ENCODE assay signal across 12 cellular contexts in the genomic region with DNA sequence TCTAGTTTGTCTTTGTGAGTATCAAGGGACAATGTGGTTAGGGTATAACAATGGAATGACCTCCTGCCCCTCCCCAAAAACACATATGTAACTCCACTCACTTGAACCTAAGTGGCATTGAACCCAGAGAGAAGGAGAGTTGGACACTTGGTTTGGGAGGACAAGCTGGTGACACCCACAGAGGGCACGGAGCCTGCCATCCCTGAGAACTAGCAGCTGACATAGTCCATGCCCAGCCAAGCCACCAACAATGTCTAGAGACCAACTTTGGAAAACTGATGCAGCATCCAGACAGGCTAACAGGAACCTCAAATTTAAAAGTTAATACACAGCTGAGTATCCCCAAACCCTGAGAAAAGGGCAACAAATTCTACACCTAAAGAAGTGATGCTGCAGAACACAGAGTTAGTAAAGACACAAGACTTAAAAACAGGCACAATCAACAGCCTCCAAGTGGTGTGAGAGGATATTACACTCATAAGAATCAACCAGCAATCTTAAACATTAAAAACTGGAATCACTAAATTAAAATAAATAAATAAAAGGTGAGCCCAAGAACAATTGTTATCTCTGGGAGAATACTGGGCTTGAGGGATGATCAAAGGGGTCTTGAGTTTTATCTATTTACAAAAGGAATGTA. TPM values are rescaled to one million over a fixed set of nuclear protein-coding genes. Genes with fewer than 3 reads are reported as not detected.
DNase-seq lines count a peak whose midpoint lies in the region; ATAC-seq and TF ChIP-seq lines count a peak whose summit lies in the region.
"Had no signal": no experiment of that assay in that cellular context is flagged by ENCODE, and none has a peak within 500 bp of the region (broad histone marks: within the 10 kb centered on the region; RNA-seq: fewer than 3 reads in every experiment).

No MANE protein-coding gene starts in this region.

- H3K27me3 ChIP-seq in CD8-positive, alpha-beta T cell (ENCODE audit: insufficient read depth, low read length): no peaks in the 10 kb centered on the region
- no peaks in the 10 kb centered on the region for H3K27me3 ChIP-seq in HCT116 (ENCODE audit: insufficient read depth, low read length)
- H3K27me3 ChIP-seq: vagina had no signal

- CTCF ChIA-PET in CD8-positive, alpha-beta T cell (lab: Charles Lee): interaction anchor here (0.6 to 2.1 kb wide), 2 partner anchors 8 to 9 kb away, joined by 3 to 4 read pairs; no protein-coding TSS in a partner anchor
- CTCF ChIA-PET in HCT116 (lab: Charles Lee): no interaction called here

- no peaks in the 10 kb centered on the region for H3K9me3 Mint-ChIP-seq in CD8-positive, alpha-beta T cell

- H4K20me1 ChIP-seq in HCT116 (ENCODE audit: insufficient read depth): 0 out of 2 replicates have a peak, but pooled peaks cover 3% of the 10 kb centered on the region

- RAD21 ChIA-PET in HCT116 (lab: Charles Lee; ENCODE audit: low non-redundant PET in 1 of 2, low total read pairs in 2 of 2, uncharacterized antibody in 2 of 2, unreplicated experiment in 2 of 2): no interaction called here

- no peak overlapping the region for H3K4me2 ChIP-seq in HCT116 (ENCODE audit: low read length)

- peaks cover 85% of the 10 kb centered on the region for H3K79me2 ChIP-seq in HCT116 (ENCODE audit: insufficient read depth, low read length)

- no peak for TF ChIP-seq POLR2A in HCT116 (IDR thresholded peaks at IDR 0.05; ENCODE audit: borderline replicate concordance, extremely low read depth, insufficient read depth, insufficient read length)

- no peak overlapping the region for H3K4me3 ChIP-seq in CD8-positive, alpha-beta T cell (ENCODE audit: low read depth, low read length)
- no peak overlapping the region for H3K4me3 ChIP-seq in HCT116 (replicated peaks in 1 of 2; ENCODE audit: low read depth in 1 of 2, low read length in 2 of 2)
- H3K4me3 ChIP-seq: lung, vagina had no signal

- no TSS peak for BruUV-seq in HCT116 (replicated peaks; lab: Mats Ljungman, UMichigan)

- peak; percentile 53 for TF ChIP-seq CTCF in CD8-positive, alpha-beta T cell (IDR thresholded peaks at IDR 0.05)
- peak in 2 of 3 experiments; percentile 20 to 40; a peak in 2 of 6 replicates for TF ChIP-seq CTCF in HCT116 (IDR thresholded peaks at IDR 0.05 in 2 of 3, conservative IDR thresholded peaks at IDR 0.05 in 1 of 3; ENCODE audit: borderline replicate concordance in 1 of 3, insufficient read depth in 1 of 3, low read depth in 2 of 3, low read length in 2 of 3)

- intact Hi-C loops in CD8-positive, alpha-beta T cell (cut with DNase I, micrococcal nuclease): loop anchor here in 1 of 2 experiments (10.0 kb wide), 1 partner anchor 48 kb away; no protein-coding TSS in a partner anchor
- intact Hi-C loops in HCT116 (cut with micrococcal nuclease): no loop called here

- no peaks in the 10 kb centered on the region for H3K9me2 ChIP-seq in HCT116 (ENCODE audit: insufficient read depth)

- no peaks in the 10 kb centered on the region for H3K36me3 ChIP-seq in CD8-positive, alpha-beta T cell (ENCODE audit: insufficient read depth, low read length)
- peaks cover 2 to 7% of the 10 kb centered on the region in 2 experiments; a peak in 1 of 4 replicates for H3K36me3 ChIP-seq in HCT116 (ENCODE audit: control insufficient read depth in 1 of 2, insufficient read depth in 2 of 2, low read length in 2 of 2)
- H3K36me3 ChIP-seq: vagina had no signal

- no peak overlapping the region for H3K4me3 Mint-ChIP-seq in CD8-positive, alpha-beta T cell
- H3K4me3 Mint-ChIP-seq in T-helper 17 cell: peak overlapping the region; percentile 25

- H3K4me1 Mint-ChIP-seq in CD8-positive, alpha-beta T cell (ENCODE audit: low read depth): peaks cover 73% of the 10 kb centered on the region
- peaks cover 49% of the 10 kb centered on the region for H3K4me1 Mint-ChIP-seq in T-helper 17 cell

- no peak overlapping the region for H3K27ac Mint-ChIP-seq in CD8-positive, alpha-beta T cell
- H3K27ac Mint-ChIP-seq in T-helper 17 cell: no peak overlapping the region

- no peaks in the 10 kb centered on the region for H3K9me3 ChIP-seq in CD8-positive, alpha-beta T cell (ENCODE audit: low read length)
- H3K9me3 ChIP-seq in HCT116 (ENCODE audit: control insufficient read depth in 1 of 2, insufficient read depth in 1 of 2, low read depth in 1 of 2, low read length in 2 of 2) (no peaks in the 10 kb centered on the region), T-helper 17 cell (ENCODE audit: control insufficient read depth, low read length, poor library complexity, severe bottlenecking) (no peaks in the 10 kb centered on the region)
- H3K9me3 ChIP-seq: vagina had no signal

- H2AFZ ChIP-seq in HCT116 (ENCODE audit: low read depth, low read length, poor library complexity, severe bottlenecking): no peak overlapping the region

- no peak overlapping the region for H3K27ac ChIP-seq in CD8-positive, alpha-beta T cell (ENCODE audit: low read depth, low read length)
- H3K27ac ChIP-seq in HCT116 (ENCODE audit: low read depth, low read length): no peak overlapping the region
- H3K27ac ChIP-seq: vagina had no signal

- H3K9ac ChIP-seq in HCT116 (ENCODE audit: low read length): no peak overlapping the region

- no peaks in the 10 kb centered on the region for H3K27me3 Mint-ChIP-seq in CD8-positive, alpha-beta T cell (ENCODE audit: low read depth)
- no peaks in the 10 kb centered on the region for H3K27me3 Mint-ChIP-seq in T-helper 17 cell

- TF ChIP-seq RAD21 in HCT116 (IDR thresholded peaks at IDR 0.05; ENCODE audit: low read depth): peak; percentile 17; the same call in 1 of the 2 replicates

- POLR2A ChIA-PET in CD8-positive, alpha-beta T cell (lab: Charles Lee): interaction anchor here (3.4 kb wide), 1 partner anchor 27 kb away, joined by 23 read pairs; a partner anchor contains a TSS
- POLR2A ChIA-PET in HCT116 (lab: Charles Lee): no interaction called here

- peaks cover 59% of the 10 kb centered on the region for H3K36me3 Mint-ChIP-seq in CD8-positive, alpha-beta T cell
- peaks cover 2% of the 10 kb centered on the region for H3K36me3 Mint-ChIP-seq in T-helper 17 cell (ENCODE audit: low read depth)

- DNase-seq in CD8-positive, alpha-beta T cell: no peak
- DNase-seq in HCT116 (ENCODE audit: low read depth, low spot score) (no peak), T-helper 17 cell (no peak), iris pigment epithelial cell (ENCODE audit: low read depth) (peak; percentile 35), SHP77 treated with DMSO at 0.1 percent for 48 hours (lab: John Stamatoyannopoulos, UW) (no peak)
- DNase-seq: H7, SHP77 had no signal

- no peak for ATAC-seq in CD8-positive, alpha-beta T cell
- ATAC-seq in HCT116 (0 out of 2 replicates have a peak, but pooled peaks have one; percentile 49), T-helper 17 cell (no peak), GM21360 (IDR thresholded peaks at IDR 0.05; ENCODE audit: unreplicated experiment) (no peak), GM18502 (IDR thresholded peaks at IDR 0.05; ENCODE audit: poor library complexity, unreplicated experiment) (no peak), GM19455 (IDR thresholded peaks at IDR 0.05; ENCODE audit: unreplicated experiment) (no peak)

- H3K4me1 ChIP-seq in CD8-positive, alpha-beta T cell (ENCODE audit: insufficient read depth, low read length): peaks cover 56% of the 10 kb centered on the region
- H3K4me1 ChIP-seq in HCT116 (ENCODE audit: control insufficient read depth in 1 of 2, insufficient read depth in 2 of 2, low read length in 2 of 2): no peaks in the 10 kb centered on the region

TF ChIP-seq in HCT116, 20 proteins besides CTCF, POLR2A, EP300 and RAD21:
- TF ChIP-seq ELF1 (IDR thresholded peaks at IDR 0.05; ENCODE audit: borderline replicate concordance, low read depth) (no peak), SP1 (IDR thresholded peaks at IDR 0.05; ENCODE audit: low read depth) (no peak), CBX3 (IDR thresholded peaks at IDR 0.05; ENCODE audit: low read depth) (no peak), POLR2AphosphoS5 (IDR thresholded peaks at IDR 0.05; ENCODE audit: low read depth, low read length) (no peak), EZH2 (IDR thresholded peaks at IDR 0.05) (no peak), YY1 (IDR thresholded peaks at IDR 0.05; ENCODE audit: extremely low read depth, insufficient replicate concordance, low read depth, low read length) (no peak), CEBPB (IDR thresholded peaks at IDR 0.05; ENCODE audit: low read depth) (no peak), SRF (IDR thresholded peaks at IDR 0.05; ENCODE audit: low read depth) (no peak), EGR1 (IDR thresholded peaks at IDR 0.05; ENCODE audit: low read depth) (no peak)
- TF ChIP-seq, protein P1, sequence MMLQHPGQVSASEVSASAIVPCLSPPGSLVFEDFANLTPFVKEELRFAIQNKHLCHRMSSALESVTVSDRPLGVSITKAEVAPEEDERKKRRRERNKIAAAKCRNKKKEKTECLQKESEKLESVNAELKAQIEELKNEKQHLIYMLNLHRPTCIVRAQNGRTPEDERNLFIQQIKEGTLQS (IDR thresholded peaks at IDR 0.05): no peak
- TF ChIP-seq, protein P2, sequence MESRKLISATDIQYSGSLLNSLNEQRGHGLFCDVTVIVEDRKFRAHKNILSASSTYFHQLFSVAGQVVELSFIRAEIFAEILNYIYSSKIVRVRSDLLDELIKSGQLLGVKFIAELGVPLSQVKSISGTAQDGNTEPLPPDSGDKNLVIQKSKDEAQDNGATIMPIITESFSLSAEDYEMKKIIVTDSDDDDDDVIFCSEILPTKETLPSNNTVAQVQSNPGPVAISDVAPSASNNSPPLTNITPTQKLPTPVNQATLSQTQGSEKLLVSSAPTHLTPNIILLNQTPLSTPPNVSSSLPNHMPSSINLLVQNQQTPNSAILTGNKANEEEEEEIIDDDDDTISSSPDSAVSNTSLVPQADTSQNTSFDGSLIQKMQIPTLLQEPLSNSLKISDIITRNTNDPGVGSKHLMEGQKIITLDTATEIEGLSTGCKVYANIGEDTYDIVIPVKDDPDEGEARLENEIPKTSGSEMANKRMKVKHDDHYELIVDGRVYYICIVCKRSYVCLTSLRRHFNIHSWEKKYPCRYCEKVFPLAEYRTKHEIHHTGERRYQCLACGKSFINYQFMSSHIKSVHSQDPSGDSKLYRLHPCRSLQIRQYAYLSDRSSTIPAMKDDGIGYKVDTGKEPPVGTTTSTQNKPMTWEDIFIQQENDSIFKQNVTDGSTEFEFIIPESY (IDR thresholded peaks at IDR 0.05; ENCODE audit: extremely low read depth, insufficient replicate concordance, low read length): no peak
TF ChIP-seq in HCT116: peak in this region for 0.

RNA-seq across cellular contexts. Expression of a gene that starts 27.2 kb away (rescaled TPM):
- total RNA-seq in CD8-positive, alpha-beta T cell: 10 to 100 TPM; 40.6 to 45.9 TPM
- total RNA-seq in HCT116 (2021; ENCODE audit: unreplicated experiment) (94.6 TPM), T-helper 17 cell (10 to 100 TPM; 61.4 to 69.2 TPM)
- polyA plus RNA-seq in HCT116 (2012): 53.7 and 54.5 TPM in 2 replicates
